In genomic region chr12:101230547-101230946, GRCh38 we compare ENCODE assay signal across 15 cellular contexts. TPM values are rescaled to one million over a fixed set of nuclear protein-coding genes. Genes with fewer than 3 reads are reported as not detected.
DNase-seq lines count a peak whose midpoint lies in the region; ATAC-seq, FAIRE-seq and TF ChIP-seq lines count a peak whose summit lies in the region.
"Had no signal": no experiment of that assay in that cellular context is flagged by ENCODE, and none has a peak within 500 bp of the region (broad histone marks: within the 10 kb centered on the region; RNA-seq: fewer than 3 reads in every experiment).

No MANE protein-coding gene starts in this region.

- H3K27ac Mint-ChIP-seq in Calu3 (ENCODE audit: unreplicated experiment), result no peak overlapping the region
- no peak overlapping the region for H3K27ac Mint-ChIP-seq in naive thymus-derived CD4-positive, alpha-beta T cell
- H3K27ac Mint-ChIP-seq: activated T-helper 17 cell treated with anti-CD3 and anti-CD28 coated beads, Interleukin-2, amount 50 U/mL, for 72 hours had no signal

- H3K4me1 ChIP-seq in left lung, result no peaks in the 10 kb centered on the region
- H3K4me1 ChIP-seq in naive thymus-derived CD4-positive, alpha-beta T cell (ENCODE audit: control insufficient read depth in 2 of 2, insufficient read depth in 2 of 2, low read length in 2 of 2), result no peaks in the 10 kb centered on the region
- H3K4me1 ChIP-seq: BLaER1, vagina had no signal

- DNase-seq in AG04450 (ENCODE audit: low read depth, low spot score), result peak; percentile 10
- DNase-seq in HS-5 (ENCODE audit: low read depth), result peak; percentile 93
- DNase-seq in astrocyte of the spinal cord (ENCODE audit: low read depth, low spot score), result peak; percentile 70
- no peak for DNase-seq in left lung
- DNase-seq in GDM1 (lab: John Stamatoyannopoulos, UW), result no peak
- no peak for DNase-seq in frontal cortex (ENCODE audit: low spot score in 2 of 2)
- DNase-seq in Calu3, result no peak
- no peak for DNase-seq in naive thymus-derived CD4-positive, alpha-beta T cell
- DNase-seq: foreskin melanocyte had no signal

- CTCF ChIA-PET in AG04450 (lab: Charles Lee), result no interaction called here
- CTCF ChIA-PET in Calu3 (lab: Charles Lee), result no interaction called here
- CTCF ChIA-PET in naive thymus-derived CD4-positive, alpha-beta T cell (lab: Charles Lee), result no interaction called here

- no peak overlapping the region for H3K4me3 Mint-ChIP-seq in Calu3 (ENCODE audit: low read depth, unreplicated experiment)
- H3K4me3 Mint-ChIP-seq in naive thymus-derived CD4-positive, alpha-beta T cell, result no peak overlapping the region
- H3K4me3 Mint-ChIP-seq: activated T-helper 17 cell treated with anti-CD3 and anti-CD28 coated beads, Interleukin-2, amount 50 U/mL, for 72 hours; central memory CD8-positive, alpha-beta T cell had no signal

- BruUV-seq in Calu3 (replicated peaks; lab: Mats Ljungman, UMichigan), result no TSS peak

- H3K27me3 ChIP-seq in AG04450 (ENCODE audit: control insufficient read depth, insufficient read depth, low read length), result no peaks in the 10 kb centered on the region
- H3K27me3 ChIP-seq in left lung, result no peaks in the 10 kb centered on the region
- H3K27me3 ChIP-seq in naive thymus-derived CD4-positive, alpha-beta T cell (ENCODE audit: control insufficient read depth in 2 of 2, insufficient read depth in 2 of 2, low read length in 2 of 2), result no peaks in the 10 kb centered on the region
- H3K27me3 ChIP-seq: BLaER1, vagina had no signal

- no peaks in the 10 kb centered on the region for H3K27me3 Mint-ChIP-seq in Calu3 (ENCODE audit: unreplicated experiment)
- H3K27me3 Mint-ChIP-seq in naive thymus-derived CD4-positive, alpha-beta T cell, result peaks cover 0 to 20% (median 14%) of the 10 kb centered on the region in 5 donors

- H3K36me3 Mint-ChIP-seq in Calu3 (ENCODE audit: insufficient read depth, unreplicated experiment), result no peaks in the 10 kb centered on the region
- no peaks in the 10 kb centered on the region for H3K36me3 Mint-ChIP-seq in naive thymus-derived CD4-positive, alpha-beta T cell

- TF ChIP-seq CTCF in AG04450 (IDR thresholded peaks at IDR 0.05; ENCODE audit: low read depth, low read length), result no peak
- no peak for TF ChIP-seq CTCF in astrocyte of the spinal cord (IDR thresholded peaks at IDR 0.05; ENCODE audit: low read depth, low read length)
- no peak for TF ChIP-seq CTCF in left lung (IDR thresholded peaks at IDR 0.05)
- no peak for TF ChIP-seq CTCF in Calu3 (IDR thresholded peaks at IDR 0.05; ENCODE audit: unreplicated experiment)

- no peaks in the 10 kb centered on the region for H3K4me1 Mint-ChIP-seq in Calu3 (ENCODE audit: low read depth, unreplicated experiment)
- H3K4me1 Mint-ChIP-seq in naive thymus-derived CD4-positive, alpha-beta T cell, result no peaks in the 10 kb centered on the region
- H3K4me1 Mint-ChIP-seq: activated T-helper 17 cell treated with anti-CD3 and anti-CD28 coated beads, Interleukin-2, amount 50 U/mL, for 72 hours; central memory CD8-positive, alpha-beta T cell had no signal

- peak; percentile 51 for ATAC-seq in left lung
- ATAC-seq in naive thymus-derived CD4-positive, alpha-beta T cell, result no peak
- ATAC-seq: activated T-helper 17 cell treated with anti-CD3 and anti-CD28 coated beads, Interleukin-2, amount 50 U/mL, for 72 hours had no signal

- FAIRE-seq in frontal cortex (lab: Jason Lieb, UNC), result no peak

- in situ Hi-C loops in astrocyte of the spinal cord (cut with HindIII; ENCODE audit: low sequenced_read_pairs), result no loop called here

- H3K9me3 ChIP-seq in AG04450 (ENCODE audit: control insufficient read depth, insufficient read depth, low read length) (no peaks in the 10 kb centered on the region), left lung (no peaks in the 10 kb centered on the region)
- H3K9me3 ChIP-seq in naive thymus-derived CD4-positive, alpha-beta T cell (ENCODE audit: control insufficient read depth in 2 of 3, low read length in 3 of 3), result no peaks in the 10 kb centered on the region
- H3K9me3 ChIP-seq: BLaER1, vagina had no signal

- H3K27ac ChIP-seq in AG04450 (ENCODE audit: low read depth, low read length), result no peak overlapping the region
- peak overlapping the region in 1 of 2 donors; percentile 37 for H3K27ac ChIP-seq in left lung
- H3K27ac ChIP-seq in naive thymus-derived CD4-positive, alpha-beta T cell (ENCODE audit: low read depth, low read length), result no peak overlapping the region
- H3K27ac ChIP-seq: BLaER1, HL-60, vagina had no signal

- no peaks in the 10 kb centered on the region for H3K36me3 ChIP-seq in left lung
- H3K36me3 ChIP-seq in naive thymus-derived CD4-positive, alpha-beta T cell (ENCODE audit: control insufficient read depth in 2 of 3, insufficient read depth in 3 of 3, low read length in 3 of 3), result no peaks in the 10 kb centered on the region
- H3K36me3 ChIP-seq: BLaER1, vagina had no signal

- intact Hi-C loops in left lung (cut with DNase I) (no loop called here), Calu3 (cut with micrococcal nuclease; ENCODE audit: unreplicated experiment) (no loop called here)
- intact Hi-C loops in naive thymus-derived CD4-positive, alpha-beta T cell (cut with micrococcal nuclease), result no loop called here

- no peaks in the 10 kb centered on the region for H3K9me3 Mint-ChIP-seq in Calu3 (ENCODE audit: low read depth, unreplicated experiment)
- no peaks in the 10 kb centered on the region for H3K9me3 Mint-ChIP-seq in naive thymus-derived CD4-positive, alpha-beta T cell
- H3K9me3 Mint-ChIP-seq: activated T-helper 17 cell treated with anti-CD3 and anti-CD28 coated beads, Interleukin-2, amount 50 U/mL, for 72 hours; central memory CD8-positive, alpha-beta T cell had no signal

- POLR2A ChIA-PET in AG04450 (lab: Yijun Ruan, JAX), result no interaction called here
- POLR2A ChIA-PET in naive thymus-derived CD4-positive, alpha-beta T cell (lab: Charles Lee), result no interaction called here

- no peak overlapping the region for H3K4me3 ChIP-seq in AG04450 (ENCODE audit: low read depth, low read length)
- no peak overlapping the region for H3K4me3 ChIP-seq in astrocyte of the spinal cord (ENCODE audit: low read depth, low read length)
- no peak overlapping the region for H3K4me3 ChIP-seq in left lung
- H3K4me3 ChIP-seq in naive thymus-derived CD4-positive, alpha-beta T cell (ENCODE audit: low read length), result no peak overlapping the region
- H3K4me3 ChIP-seq: BLaER1, vagina had no signal

RNA-seq across cellular contexts. Expression of gene SLC5A8, which starts 20.5 kb away (rescaled TPM):
- not detected in 2 replicates for polyA plus RNA-seq in AG04450 (2011; rRNA removed)
- polyA minus RNA-seq in AG04450 (2011; rRNA and poly(A)+ RNA removed), result not detected in 2 replicates
- total RNA-seq in left lung (1 to 10 TPM; 1.0 to 5.5 TPM), frontal cortex (3.3 TPM), Calu3 (2022) (0.12 TPM in 1 of 2 replicates, not detected in the other)
- not detected for total RNA-seq in naive thymus-derived CD4-positive, alpha-beta T cell
- polyA plus RNA-seq in naive thymus-derived CD4-positive, alpha-beta T cell, result not detected
- total RNA-seq: activated T-helper 17 cell treated with anti-CD3 and anti-CD28 coated beads, Interleukin-2, amount 50 U/mL, for 72 hours; SK-MEL-5; vagina had no signal

RNA-seq across cellular contexts. Expression of gene UTP20, which starts 49.4 kb away (rescaled TPM):
- 10.5 and 14.5 TPM in 2 replicates for polyA plus RNA-seq in AG04450 (2011; rRNA removed)
- 14.7 and 18.4 TPM in 2 replicates for polyA minus RNA-seq in AG04450 (2011; rRNA and poly(A)+ RNA removed)
- total RNA-seq in left lung (10 to 100 TPM; 13.1 to 19.4 TPM), frontal cortex (16.3 TPM), Calu3 (2022) (36.6 and 42.2 TPM in 2 replicates)
- total RNA-seq in naive thymus-derived CD4-positive, alpha-beta T cell, result 10 to 100 TPM; 10.8 to 20.8 (median 14.9) TPM
- 1 to 10 TPM; 5.7 to 7.3 TPM for polyA plus RNA-seq in naive thymus-derived CD4-positive, alpha-beta T cell

Comparison
In these comparisons a context has a peak if more than half of its experiments do, and no peak if none do; other contexts are left out.
1. DNase-seq: peak in AG04450 (single experiment), HS-5 (single experiment) and astrocyte of the spinal cord (single experiment); none in left lung (0 of 2), GDM1 (single experiment), frontal cortex (0 of 2), Calu3 (single experiment) and naive thymus-derived CD4-positive, alpha-beta T cell (0 of 9).